Comparison of ENCODE assay signal across 23 cellular contexts in genomic region chr1:94121411-94121821, GRCh38. TPM values are rescaled to one million over a fixed set of nuclear protein-coding genes. Genes with fewer than 3 reads are reported as not detected.
DNase-seq lines count a peak whose midpoint lies in the region; ATAC-seq, FAIRE-seq and TF ChIP-seq lines count a peak whose summit lies in the region.
"Had no signal": no experiment of that assay in that cellular context is flagged by ENCODE, and none has a peak within 500 bp of the region (broad histone marks: within the 10 kb centered on the region; RNA-seq: fewer than 3 reads in every experiment).

No MANE protein-coding gene starts in this region.

- no peak overlapping the region for H2AFZ ChIP-seq in neural progenitor cell (replicated peaks)
- H2AFZ ChIP-seq: GM23248 had no signal

- H3K27me3 ChIP-seq in neural progenitor cell, result no peaks in the 10 kb centered on the region

- H3K27ac Mint-ChIP-seq in brain (peak overlapping the region in 3 of 5 experiments; percentile 74 to 97 (median 94)), neural progenitor cell (no peak overlapping the region)

- intact Hi-C loops in kidney (cut with DNase I), result no loop called here

- H3K9ac ChIP-seq in neural progenitor cell (no peak overlapping the region), kidney (ENCODE audit: low read length in 2 of 2) (no peak overlapping the region)
- H3K9ac ChIP-seq: GM23248 had no signal

- H3K4me3 ChIP-seq in neural progenitor cell (no peak overlapping the region), kidney (ENCODE audit: low read length in 2 of 2) (no peak overlapping the region)
- H3K4me3 ChIP-seq: A549, GM23248, SK-N-MC had no signal

- peak overlapping the region; percentile 54 for H3K4me2 ChIP-seq in neural progenitor cell
- H3K4me2 ChIP-seq: A549 had no signal

- no peak for ATAC-seq in HG02852 (IDR thresholded peaks at IDR 0.05; ENCODE audit: unreplicated experiment)
- ATAC-seq: A549 had no signal

- H3K36me3 ChIP-seq in neural progenitor cell (no peaks in the 10 kb centered on the region), kidney (ENCODE audit: control insufficient read depth in 1 of 2, insufficient read depth in 2 of 2, low read length in 2 of 2) (no peaks in the 10 kb centered on the region)

- H4K20me1 ChIP-seq in neural progenitor cell (ENCODE audit: low read depth), result no peaks in the 10 kb centered on the region

- H3K27me3 Mint-ChIP-seq in brain (no peaks in the 10 kb centered on the region), neural progenitor cell (ENCODE audit: insufficient read depth, low read depth) (peaks cover 14% of the 10 kb centered on the region)

- H3K9me3 ChIP-seq in neural progenitor cell (ENCODE audit: low read depth) (no peaks in the 10 kb centered on the region), kidney (ENCODE audit: control insufficient read depth in 1 of 2, low read length in 2 of 2) (no peaks in the 10 kb centered on the region)
- H3K9me3 ChIP-seq: A549 had no signal

- H3K27ac ChIP-seq in neural progenitor cell (no peak overlapping the region), kidney (ENCODE audit: low read depth in 2 of 2, low read length in 2 of 2) (no peak overlapping the region)
- H3K27ac ChIP-seq: A549, C4-2B, GM23248, SK-N-MC had no signal

- TF ChIP-seq CTCF in D721Med (IDR thresholded peaks at IDR 0.05; ENCODE audit: insufficient read depth, missing control alignments) (no peak), brain (conservative IDR thresholded peaks at IDR 0.05) (no peak), neural progenitor cell (IDR thresholded peaks at IDR 0.05) (no peak), kidney (IDR thresholded peaks at IDR 0.05; ENCODE audit: borderline replicate concordance, extremely low read depth, insufficient read depth) (no peak)

- H3K79me2 ChIP-seq in neural progenitor cell (ENCODE audit: low read depth), result no peaks in the 10 kb centered on the region

- peaks cover 56% of the 10 kb centered on the region for H3K4me1 Mint-ChIP-seq in brain
- peaks cover 52% of the 10 kb centered on the region for H3K4me1 Mint-ChIP-seq in neural progenitor cell

- no peaks in the 10 kb centered on the region for H3K36me3 Mint-ChIP-seq in brain
- no peaks in the 10 kb centered on the region for H3K36me3 Mint-ChIP-seq in neural progenitor cell

- FAIRE-seq in D721Med (lab: Jason Lieb, UNC) (peak; percentile 48), kidney (lab: Jason Lieb, UNC) (no peak)
- FAIRE-seq: A549, G401.6, GM12891, GM19239 had no signal

- DNase-seq in D721Med (ENCODE audit: insufficient read length, low spot score) (no peak), NCI-H82 (lab: John Stamatoyannopoulos, UW) (peak; percentile 94), neural progenitor cell (ENCODE audit: low spot score) (peak; percentile 37), HCEC 1CT (no peak), CD1c-positive myeloid dendritic cell (ENCODE audit: extremely low spot score) (no peak), kidney (no peak)
- DNase-seq: Calu3, DMS79, Karpas-422, MM.1S, NCI-H1105 treated with DMSO at 0.1 percent for 48 hours, NCI-H1930, NCI-H510A, OCI-M1 had no signal

- H3K9me3 Mint-ChIP-seq in brain (peaks cover 0 to 4% (median 0%) of the 10 kb centered on the region in 5 experiments), neural progenitor cell (peaks cover 6% of the 10 kb centered on the region)

- H3F3A ChIP-seq in neural progenitor cell (ENCODE audit: low read depth), result peaks cover 14% of the 10 kb centered on the region

- peak overlapping the region in 3 of 5 experiments; percentile 44 to 86 (median 76) for H3K4me3 Mint-ChIP-seq in brain
- H3K4me3 Mint-ChIP-seq in neural progenitor cell, result peak overlapping the region; percentile 66

- peaks cover 44% of the 10 kb centered on the region for H3K4me1 ChIP-seq in neural progenitor cell
- H3K4me1 ChIP-seq in kidney (ENCODE audit: control insufficient read depth in 1 of 2, insufficient read depth in 1 of 2, low read depth in 1 of 2, low read length in 2 of 2), result peaks cover 14 to 27% of the 10 kb centered on the region in 2 donors

RNA-seq across cellular contexts. Expression of gene ABCA4, which starts 0.5 kb away (rescaled TPM):
- 0.19 TPM for polyA plus RNA-seq in brain (ENCODE audit: insufficient read depth, low read depth, low replicate concordance)
- total RNA-seq in neural progenitor cell (ENCODE audit: low replicate concordance), result 0.87 and 1.2 TPM in 2 replicates
- total RNA-seq in kidney, result 1.5 TPM
- 2.1 TPM for polyA plus RNA-seq in kidney (ENCODE audit: insufficient read depth, low read depth, low replicate concordance)

Comparison
In these comparisons a context has a peak if more than half of its experiments do, and no peak if none do; other contexts are left out.
1. DNase-seq: peak in NCI-H82 (single experiment) and neural progenitor cell (single experiment); none in D721Med (single experiment), HCEC 1CT (single experiment), CD1c-positive myeloid dendritic cell (single experiment) and kidney (single experiment).